In genomic region chr13:35630551-35631275, GRCh38 we compare ENCODE assay signal across 8 cellular contexts.
DNase-seq lines count a peak whose midpoint lies in the region; ATAC-seq and TF ChIP-seq lines count a peak whose summit lies in the region.

No MANE protein-coding gene starts in this region.

- H3K27me3 Mint-ChIP-seq in osteocyte (ENCODE audit: unreplicated experiment): no peaks in the 10 kb centered on the region
- H3K27me3 Mint-ChIP-seq in activated T-helper 1 cell treated with anti-CD3 and anti-CD28 coated beads, Interleukin-12 subunit alpha, Interleukin-12 subunit beta, Interleukin-2, Interleukin-4 antibody, amounts not matched to agents 30 ng/mL and 10 ng/mL and 1 ng/mL, durations not matched to agents 14 hours and 24 hours and 36 hours (ENCODE audit: insufficient read depth): no peaks in the 10 kb centered on the region

- H3K4me1 Mint-ChIP-seq in osteocyte (ENCODE audit: unreplicated experiment): peaks cover 6% of the 10 kb centered on the region
- no peaks in the 10 kb centered on the region for H3K4me1 Mint-ChIP-seq in activated T-helper 1 cell treated with anti-CD3 and anti-CD28 coated beads, Interleukin-12 subunit alpha, Interleukin-12 subunit beta, Interleukin-2, Interleukin-4 antibody, amounts not matched to agents 30 ng/mL and 10 ng/mL and 1 ng/mL, durations not matched to agents 14 hours and 24 hours and 36 hours (ENCODE audit: low read depth)

- H3K4me3 ChIP-seq in SJCRH30 (no peak overlapping the region), fibroblast of mammary gland (ENCODE audit: control insufficient read depth, low read depth, low read length) (no peak overlapping the region)

- no peak overlapping the region for H3K4me3 Mint-ChIP-seq in osteocyte (ENCODE audit: unreplicated experiment)
- H3K4me3 Mint-ChIP-seq in activated T-helper 1 cell treated with anti-CD3 and anti-CD28 coated beads, Interleukin-12 subunit alpha, Interleukin-12 subunit beta, Interleukin-2, Interleukin-4 antibody, amounts not matched to agents 30 ng/mL and 10 ng/mL and 1 ng/mL, durations not matched to agents 14 hours and 24 hours and 36 hours: no peak overlapping the region

- no peaks in the 10 kb centered on the region for H3K9me3 Mint-ChIP-seq in osteocyte (ENCODE audit: unreplicated experiment)
- no peaks in the 10 kb centered on the region for H3K9me3 Mint-ChIP-seq in activated T-helper 1 cell treated with anti-CD3 and anti-CD28 coated beads, Interleukin-12 subunit alpha, Interleukin-12 subunit beta, Interleukin-2, Interleukin-4 antibody, amounts not matched to agents 30 ng/mL and 10 ng/mL and 1 ng/mL, durations not matched to agents 14 hours and 24 hours and 36 hours

- H3K36me3 Mint-ChIP-seq in osteocyte (ENCODE audit: unreplicated experiment): no peaks in the 10 kb centered on the region
- H3K36me3 Mint-ChIP-seq in activated T-helper 1 cell treated with anti-CD3 and anti-CD28 coated beads, Interleukin-12 subunit alpha, Interleukin-12 subunit beta, Interleukin-2, Interleukin-4 antibody, amounts not matched to agents 30 ng/mL and 10 ng/mL and 1 ng/mL, durations not matched to agents 14 hours and 24 hours and 36 hours (ENCODE audit: low read depth): no peaks in the 10 kb centered on the region

- ATAC-seq in GM21515 (IDR thresholded peaks at IDR 0.05; ENCODE audit: unreplicated experiment): peak; percentile 66

- peak; percentile 27 for DNase-seq in GDM1 (lab: John Stamatoyannopoulos, UW)
- peak; percentile 17 for DNase-seq in HS-27A (ENCODE audit: low read depth)
- peak; percentile 59 to 83 for DNase-seq in SJCRH30
- peak; percentile 74 for DNase-seq in fibroblast of mammary gland (ENCODE audit: low read depth)
- DNase-seq in osteocyte (ENCODE audit: extremely low spot score, unreplicated experiment): no peak
- DNase-seq in activated T-helper 1 cell treated with anti-CD3 and anti-CD28 coated beads, Interleukin-12 subunit alpha, Interleukin-12 subunit beta, Interleukin-2, Interleukin-4 antibody, amounts not matched to agents 30 ng/mL and 10 ng/mL and 1 ng/mL, durations not matched to agents 14 hours and 24 hours and 36 hours (ENCODE audit: low spot score): no peak
- DNase-seq in activated naive CD4-positive, alpha-beta T cell (lab: John Stamatoyannopoulos, UW): no peak

- H3K4me1 ChIP-seq in SJCRH30: peaks cover 6% of the 10 kb centered on the region

- intact Hi-C loops in activated T-helper 1 cell treated with anti-CD3 and anti-CD28 coated beads, Interleukin-12 subunit alpha, Interleukin-12 subunit beta, Interleukin-2, Interleukin-4 antibody, amounts not matched to agents 30 ng/mL and 10 ng/mL and 1 ng/mL, durations not matched to agents 14 hours and 24 hours and 36 hours (cut with micrococcal nuclease): loop anchor here (2.0 kb wide), 1 partner anchor 90 kb away; no protein-coding TSS in a partner anchor

- H3K27me3 ChIP-seq in SJCRH30: no peaks in the 10 kb centered on the region

- no peak overlapping the region for H3K27ac ChIP-seq in SJCRH30

- H3K27ac Mint-ChIP-seq in osteocyte (ENCODE audit: unreplicated experiment): no peak overlapping the region
- no peak overlapping the region for H3K27ac Mint-ChIP-seq in activated T-helper 1 cell treated with anti-CD3 and anti-CD28 coated beads, Interleukin-12 subunit alpha, Interleukin-12 subunit beta, Interleukin-2, Interleukin-4 antibody, amounts not matched to agents 30 ng/mL and 10 ng/mL and 1 ng/mL, durations not matched to agents 14 hours and 24 hours and 36 hours

- no peaks in the 10 kb centered on the region for H3K36me3 ChIP-seq in SJCRH30

- TF ChIP-seq CTCF in fibroblast of mammary gland (conservative IDR thresholded peaks at IDR 0.05; ENCODE audit: control insufficient read depth, insufficient read depth, low read depth, low read length) (peak; percentile 85), osteocyte (IDR thresholded peaks at IDR 0.05) (peak; percentile 87)

- H3K9me3 ChIP-seq in SJCRH30 (replicated peaks): no peaks in the 10 kb centered on the region

Comparison
In these comparisons a context has a peak if more than half of its experiments do, and no peak if none do; other contexts are left out.
1. DNase-seq: peak in GDM1 (single experiment), HS-27A (single experiment), SJCRH30 (2 of 2) and fibroblast of mammary gland (single experiment); none in osteocyte (single experiment), activated T-helper 1 cell treated with anti-CD3 and anti-CD28 coated beads, Interleukin-12 subunit alpha, Interleukin-12 subunit beta, Interleukin-2, Interleukin-4 antibody, amounts not matched to agents 30 ng/mL and 10 ng/mL and 1 ng/mL, durations not matched to agents 14 hours and 24 hours and 36 hours (single experiment) and activated naive CD4-positive, alpha-beta T cell (0 of 4).